ENCODE assay signal across 15 cellular contexts in the genomic region with DNA sequence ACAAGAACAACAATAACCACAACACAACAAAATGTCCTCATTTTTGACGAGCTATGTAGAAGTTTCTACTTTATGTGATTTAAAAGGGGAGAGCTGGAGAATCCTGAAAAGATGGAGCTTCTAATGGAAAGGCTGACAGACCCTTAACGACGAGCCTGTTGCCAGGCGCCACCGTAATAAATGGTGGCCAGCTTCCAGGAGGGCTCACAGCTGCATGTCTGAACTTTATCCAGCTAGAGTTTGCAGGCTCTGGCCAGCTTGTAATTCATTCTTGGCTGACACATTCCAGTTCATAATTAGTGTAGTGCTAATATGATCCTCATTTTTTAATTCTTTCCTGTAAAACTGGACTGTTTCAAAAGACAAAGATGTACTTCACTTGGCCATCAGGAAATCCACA.
DNase-seq lines count a peak whose midpoint lies in the region; ATAC-seq and TF ChIP-seq lines count a peak whose summit lies in the region.
"Had no signal": no experiment of that assay in that cellular context is flagged by ENCODE, and none has a peak within 500 bp of the region (broad histone marks: within the 10 kb centered on the region; RNA-seq: fewer than 3 reads in every experiment).

No MANE protein-coding gene starts in this region.

- no peak overlapping the region for H3K4me3 Mint-ChIP-seq in activated CD8-positive, alpha-beta T cell treated with anti-CD3 and anti-CD28 coated beads, Interleukin-2, amount 10 ng/mL, durations not matched to agents 7 days and 5 days
- H3K4me3 Mint-ChIP-seq: activated CD4-positive, alpha-beta memory T cell treated with anti-CD3 and anti-CD28 coated beads, Interleukin-2, amount 10 ng/mL, durations not matched to agents 7 days and 5 days; immature natural killer cell had no signal

- no peaks in the 10 kb centered on the region for H3K36me3 ChIP-seq in SJCRH30
- no peaks in the 10 kb centered on the region for H3K36me3 ChIP-seq in mesenchymal stem cell (ENCODE audit: control insufficient read depth in 1 of 2, insufficient read depth in 2 of 2, low read depth in 1 of 2, low read length in 2 of 2)
- no peaks in the 10 kb centered on the region for H3K36me3 ChIP-seq in stomach
- no peaks in the 10 kb centered on the region for H3K36me3 ChIP-seq in gastrocnemius medialis

- TF ChIP-seq POLR2A in stomach (IDR thresholded peaks at IDR 0.05) (no peak), gastrocnemius medialis (IDR thresholded peaks at IDR 0.05) (no peak)

- CTCF ChIA-PET in activated CD8-positive, alpha-beta T cell treated with anti-CD3 and anti-CD28 coated beads, Interleukin-2, amount 10 ng/mL, durations not matched to agents 7 days and 5 days (lab: Charles Lee), result no interaction called here

- intact Hi-C loops in stomach (cut with DNase I; ENCODE audit: low total_unique reads), result no loop called here
- intact Hi-C loops in gastrocnemius medialis (cut with DNase I; ENCODE audit: low total_unique reads), result no loop called here

- H2BK120ac ChIP-seq in mesenchymal stem cell (ENCODE audit: low read depth, low read length), result no peak overlapping the region

- 0 out of 2 replicates have a peak overlapping the region, but pooled peaks have one; percentile 2 for H3K4me3 ChIP-seq in SJCRH30
- H3K4me3 ChIP-seq in mesenchymal stem cell (ENCODE audit: insufficient read depth in 1 of 2, low read depth in 1 of 2, low read length in 2 of 2), result no peak overlapping the region
- no peak overlapping the region for H3K4me3 ChIP-seq in stomach
- no peak overlapping the region for H3K4me3 ChIP-seq in gastrocnemius medialis

- H3K18ac ChIP-seq in mesenchymal stem cell (ENCODE audit: low read depth in 1 of 2, low read length in 2 of 2), result no peak overlapping the region

- H4K8ac ChIP-seq in mesenchymal stem cell (ENCODE audit: low read length), result no peak overlapping the region

- ATAC-seq in gastrocnemius medialis (no peak), GM19035 (IDR thresholded peaks at IDR 0.05; ENCODE audit: unreplicated experiment) (no peak)
- no peak for ATAC-seq in activated CD8-positive, alpha-beta T cell treated with anti-CD3 and anti-CD28 coated beads, Interleukin-2, amount 10 ng/mL, durations not matched to agents 7 days and 5 days
- ATAC-seq: stimulated activated naive CD8-positive, alpha-beta T cell treated with anti-CD3 and anti-CD28 coated beads, Interleukin-15, Interleukin-2, amounts not matched to agents 100 U/mL and 50 U/mL, for 24 hours had no signal

- H3K27ac Mint-ChIP-seq in activated CD8-positive, alpha-beta T cell treated with anti-CD3 and anti-CD28 coated beads, Interleukin-2, amount 10 ng/mL, durations not matched to agents 7 days and 5 days, result no peak overlapping the region
- H3K27ac Mint-ChIP-seq: activated CD4-positive, alpha-beta memory T cell treated with anti-CD3 and anti-CD28 coated beads, Interleukin-2, amount 10 ng/mL, durations not matched to agents 7 days and 5 days; immature natural killer cell had no signal

- TF ChIP-seq EP300 in stomach (IDR thresholded peaks at IDR 0.05), result no peak

- no peak overlapping the region for H3K4ac ChIP-seq in mesenchymal stem cell (ENCODE audit: low read depth in 1 of 2, low read length in 2 of 2)

- no peaks in the 10 kb centered on the region for H3K79me1 ChIP-seq in mesenchymal stem cell (replicated peaks; ENCODE audit: low read length, poor library complexity, severe bottlenecking)

- H3K9ac ChIP-seq in mesenchymal stem cell (ENCODE audit: low read length), result peak overlapping the region; percentile 67

- H2BK12ac ChIP-seq in mesenchymal stem cell (ENCODE audit: low read length in 2 of 2), result no peak overlapping the region

- no peak overlapping the region for H2BK5ac ChIP-seq in mesenchymal stem cell (ENCODE audit: low read depth, low read length, poor library complexity, severe bottlenecking)

- POLR2A ChIA-PET in activated CD8-positive, alpha-beta T cell treated with anti-CD3 and anti-CD28 coated beads, Interleukin-2, amount 10 ng/mL, durations not matched to agents 7 days and 5 days (lab: Charles Lee), result no interaction called here

- TF ChIP-seq CTCF in stomach (IDR thresholded peaks at IDR 0.05), result no peak
- no peak for TF ChIP-seq CTCF in gastrocnemius medialis (IDR thresholded peaks at IDR 0.05 in 4 of 5, conservative IDR thresholded peaks at IDR 0.05 in 1 of 5)

- peak overlapping the region; percentile 53 for H3K27ac ChIP-seq in SJCRH30
- H3K27ac ChIP-seq in mesenchymal stem cell (ENCODE audit: low read length, poor library complexity, severe bottlenecking), result no peak overlapping the region
- peak overlapping the region in 1 of 5 donors; percentile 5 for H3K27ac ChIP-seq in stomach
- no peak overlapping the region for H3K27ac ChIP-seq in gastrocnemius medialis

- no peaks in the 10 kb centered on the region for H3K9me3 Mint-ChIP-seq in activated CD8-positive, alpha-beta T cell treated with anti-CD3 and anti-CD28 coated beads, Interleukin-2, amount 10 ng/mL, durations not matched to agents 7 days and 5 days (ENCODE audit: insufficient read depth)
- H3K9me3 Mint-ChIP-seq: activated CD4-positive, alpha-beta memory T cell treated with anti-CD3 and anti-CD28 coated beads, Interleukin-2, amount 10 ng/mL, durations not matched to agents 7 days and 5 days; immature natural killer cell had no signal

- H2AFZ ChIP-seq in mesenchymal stem cell (ENCODE audit: low read depth, low read length), result no peak overlapping the region

- in situ Hi-C loops in gastrocnemius medialis (cut with MboI; ENCODE audit: low sequenced_read_pairs in 4 of 4), result no loop called here

- no peak overlapping the region for H3K14ac ChIP-seq in mesenchymal stem cell (ENCODE audit: low read length in 2 of 2)

- H3K27me3 Mint-ChIP-seq in activated CD8-positive, alpha-beta T cell treated with anti-CD3 and anti-CD28 coated beads, Interleukin-2, amount 10 ng/mL, durations not matched to agents 7 days and 5 days (ENCODE audit: low read depth), result no peaks in the 10 kb centered on the region
- H3K27me3 Mint-ChIP-seq: activated CD4-positive, alpha-beta memory T cell treated with anti-CD3 and anti-CD28 coated beads, Interleukin-2, amount 10 ng/mL, durations not matched to agents 7 days and 5 days had no signal

- peaks cover 23% of the 10 kb centered on the region for H3K4me1 ChIP-seq in SJCRH30
- no peaks in the 10 kb centered on the region for H3K4me1 ChIP-seq in mesenchymal stem cell (ENCODE audit: control insufficient read depth, insufficient read depth, low read depth, low read length)
- H3K4me1 ChIP-seq in stomach, result peaks cover 0 to 26% (median 4%) of the 10 kb centered on the region in 4 donors
- peaks cover 0 to 4% of the 10 kb centered on the region in 2 donors for H3K4me1 ChIP-seq in gastrocnemius medialis

- no peak overlapping the region for H4K91ac ChIP-seq in mesenchymal stem cell (ENCODE audit: low read length)

- DNase-seq in SJCRH30 (peak; percentile 80 to 88), fibroblast of gingiva (ENCODE audit: low read depth) (peak; percentile 42), mesenchymal stem cell (no peak), stomach (peak; percentile 28), gastrocnemius medialis (no peak), NCI-H1436 (lab: John Stamatoyannopoulos, UW) (no peak)
- DNase-seq in activated CD8-positive, alpha-beta T cell treated with anti-CD3 and anti-CD28 coated beads, Interleukin-2, amount 10 ng/mL, durations not matched to agents 7 days and 5 days, result no peak
- DNase-seq: activated CD4-positive, alpha-beta memory T cell treated with anti-CD3 and anti-CD28 coated beads, Interleukin-2, amount 10 ng/mL, durations not matched to agents 7 days and 5 days; activated naive CD4-positive, alpha-beta T cell treated with anti-CD3 and anti-CD28 coated beads, Interleukin-2, amount 50 U/mL, for 16 hours; COR-L47; immature natural killer cell; NCI-H2029; stimulated activated CD4-positive, alpha-beta T cell treated with anti-CD3 and anti-CD28 coated beads, Interleukin-2, amount 100 ng/mL, for 48 hours; stimulated activated naive CD8-positive, alpha-beta T cell treated with anti-CD3 and anti-CD28 coated beads, Interleukin-15, Interleukin-2, amounts not matched to agents 100 U/mL and 50 U/mL, for 24 hours had no signal

- H2AK5ac ChIP-seq in mesenchymal stem cell (ENCODE audit: low read length, severe bottlenecking), result no peak overlapping the region

- no peaks in the 10 kb centered on the region for H3K4me1 Mint-ChIP-seq in activated CD8-positive, alpha-beta T cell treated with anti-CD3 and anti-CD28 coated beads, Interleukin-2, amount 10 ng/mL, durations not matched to agents 7 days and 5 days (ENCODE audit: low read depth)
- H3K4me1 Mint-ChIP-seq: activated CD4-positive, alpha-beta memory T cell treated with anti-CD3 and anti-CD28 coated beads, Interleukin-2, amount 10 ng/mL, durations not matched to agents 7 days and 5 days had no signal

- no peaks in the 10 kb centered on the region for H3K36me3 Mint-ChIP-seq in activated CD8-positive, alpha-beta T cell treated with anti-CD3 and anti-CD28 coated beads, Interleukin-2, amount 10 ng/mL, durations not matched to agents 7 days and 5 days (ENCODE audit: low read depth)

- H3K9me3 ChIP-seq in SJCRH30 (replicated peaks) (no peaks in the 10 kb centered on the region), mesenchymal stem cell (ENCODE audit: control insufficient read depth, low read length) (no peaks in the 10 kb centered on the region), stomach (no peaks in the 10 kb centered on the region), gastrocnemius medialis (no peaks in the 10 kb centered on the region)

- 63% methylated on average over 4 of the region's 5 CpGs for WGBS in mesenchymal stem cell
- 28 to 47% (median 35%) methylated on average over 5 of the region's 5 CpGs for WGBS in stomach, 5 donors

- no peaks in the 10 kb centered on the region for H3K27me3 ChIP-seq in SJCRH30
- H3K27me3 ChIP-seq in mesenchymal stem cell (ENCODE audit: control insufficient read depth in 1 of 2, insufficient read depth in 1 of 2, low read length in 2 of 2), result no peaks in the 10 kb centered on the region
- H3K27me3 ChIP-seq in stomach, result no peaks in the 10 kb centered on the region
- H3K27me3 ChIP-seq in gastrocnemius medialis, result no peaks in the 10 kb centered on the region

- no peak overlapping the region for H3K23ac ChIP-seq in mesenchymal stem cell (ENCODE audit: low read length in 2 of 2)

- no peak overlapping the region for H3K4me2 ChIP-seq in mesenchymal stem cell (ENCODE audit: low read length, poor library complexity, severe bottlenecking)

- H2BK15ac ChIP-seq in mesenchymal stem cell (ENCODE audit: low read depth, poor library complexity, severe bottlenecking), result no peak overlapping the region

Comparison
In these comparisons a context has a peak if more than half of its experiments do, and no peak if none do; other contexts are left out.
1. DNase-seq: peak in SJCRH30 (2 of 2), fibroblast of gingiva (single experiment) and stomach (single experiment); none in mesenchymal stem cell (single experiment), gastrocnemius medialis (0 of 2), NCI-H1436 (single experiment) and activated CD8-positive, alpha-beta T cell treated with anti-CD3 and anti-CD28 coated beads, Interleukin-2, amount 10 ng/mL, durations not matched to agents 7 days and 5 days (single experiment).